In genomic region chr20:57831992-57832585, GRCh38 we compare ENCODE assay signal across 17 cellular contexts.
"Had no signal": no experiment of that assay in that cellular context is flagged by ENCODE, and none has a peak within 500 bp of the region (broad histone marks: within the 10 kb centered on the region; RNA-seq: fewer than 3 reads in every experiment).

No MANE protein-coding gene starts in this region.

- H3K4me1 ChIP-seq: colonic mucosa had no signal

- H3K27me3 ChIP-seq: colonic mucosa, heart left ventricle, neutrophil had no signal

- ATAC-seq: left colon had no signal

- H3K4me3 ChIP-seq: colonic mucosa, heart left ventricle, smooth muscle cell had no signal

- H3K9me3 ChIP-seq: colonic mucosa, heart left ventricle, neutrophil had no signal

- H3K27ac ChIP-seq: colonic mucosa, neutrophil had no signal

- H3K4me2 ChIP-seq: smooth muscle cell had no signal

- DNase-seq: colonic mucosa; effector CD4-positive, alpha-beta T cell; endodermal cell; erythroblast; foreskin melanocyte; hypothalamus; kidney; left colon; mesendoderm; naive B cell; nephron progenitor cell; stimulated activated CD4-positive, alpha-beta T cell treated with anti-CD3 and anti-CD28 coated beads, Interleukin-2, amount 100 ng/mL, for 48 hours; stimulated activated naive CD4-positive, alpha-beta T cell treated with Interleukin-2 at 50 U/mL for 16 hours; trophoblast cell had no signal

- H3K36me3 ChIP-seq: colonic mucosa, heart left ventricle, neutrophil had no signal
